ENCODE assay signal across 1 cellular context in genomic region chr9:101440714-101441230, GRCh38.
TF ChIP-seq lines count a peak whose summit lies in the region.

No MANE protein-coding gene starts in this region.

TF ChIP-seq in HepG2, 621 proteins besides CTCF, POLR2A, EP300 and RAD21 (continued from another document and continues in another):
- TF ChIP-seq ARID5B (CRISPR knock-in tag; IDR thresholded peaks at IDR 0.05): peak; percentile 36; the same call in 1 of the 2 replicates
- no peak for TF ChIP-seq ZNF737 (CRISPR knock-in tag; IDR thresholded peaks at IDR 0.05; ENCODE audit: borderline replicate concordance)
- no peak for TF ChIP-seq ZNF781 (CRISPR knock-in tag; IDR thresholded peaks at IDR 0.05; ENCODE audit: borderline replicate concordance, not compliant biosample characterization)
- TF ChIP-seq ZNF644 (CRISPR knock-in tag; IDR thresholded peaks at IDR 0.05; ENCODE audit: low read depth): peak; percentile 41; the same call in 1 of the 2 replicates
- TF ChIP-seq RELA (CRISPR knock-in tag; IDR thresholded peaks at IDR 0.05): no peak
- TF ChIP-seq NR2F2 (IDR thresholded peaks at IDR 0.05; ENCODE audit: borderline replicate concordance, low read depth): no peak
- no peak for TF ChIP-seq ZNF460 (CRISPR knock-in tag; IDR thresholded peaks at IDR 0.05; ENCODE audit: borderline replicate concordance)
- TF ChIP-seq MTF2 (CRISPR knock-in tag; IDR thresholded peaks at IDR 0.05; ENCODE audit: borderline replicate concordance): no peak
- TF ChIP-seq MED13 (CRISPR knock-in tag; IDR thresholded peaks at IDR 0.05): 0 out of 2 replicates have a peak, but pooled peaks have one; percentile 66
- no peak for TF ChIP-seq SMAD9 (CRISPR knock-in tag; IDR thresholded peaks at IDR 0.05)
- TF ChIP-seq BCL3 (CRISPR knock-in tag; IDR thresholded peaks at IDR 0.05): no peak
- no peak for TF ChIP-seq ZNF746 (CRISPR knock-in tag; IDR thresholded peaks at IDR 0.05)
- no peak for TF ChIP-seq ZFP41 (CRISPR knock-in tag; IDR thresholded peaks at IDR 0.05; ENCODE audit: borderline replicate concordance)
- no peak for TF ChIP-seq HMG20A (CRISPR knock-in tag; IDR thresholded peaks at IDR 0.05; ENCODE audit: borderline replicate concordance)
- no peak for TF ChIP-seq BATF2 (CRISPR knock-in tag; IDR thresholded peaks at IDR 0.05)
- peak; percentile 51 to 59; a peak in 3 of 4 replicates for TF ChIP-seq MAFK (conservative IDR thresholded peaks at IDR 0.05 in 1 of 2, IDR thresholded peaks at IDR 0.05 in 1 of 2; ENCODE audit: low read length in 2 of 2)
- no peak for TF ChIP-seq MLXIP (CRISPR knock-in tag; IDR thresholded peaks at IDR 0.05; ENCODE audit: borderline replicate concordance)
- no peak for TF ChIP-seq SOX6 (IDR thresholded peaks at IDR 0.05)
- peak; percentile 77 for TF ChIP-seq SOX6 (CRISPR knock-in tag; IDR thresholded peaks at IDR 0.05)
- no peak for TF ChIP-seq STAT5B (CRISPR knock-in tag; IDR thresholded peaks at IDR 0.05)
- no peak for TF ChIP-seq ZNF891 (CRISPR knock-in tag; IDR thresholded peaks at IDR 0.05)
- TF ChIP-seq ZNF557 (CRISPR knock-in tag; IDR thresholded peaks at IDR 0.05): no peak
- no peak for TF ChIP-seq PTBP1 (IDR thresholded peaks at IDR 0.05; ENCODE audit: low read depth, low read length, poor library complexity, severe bottlenecking)
- TF ChIP-seq RXRB (CRISPR knock-in tag; IDR thresholded peaks at IDR 0.05; ENCODE audit: borderline replicate concordance): no peak
- TF ChIP-seq ZNF451 (CRISPR knock-in tag; IDR thresholded peaks at IDR 0.05): no peak
- no peak for TF ChIP-seq ZBTB46 (CRISPR knock-in tag; IDR thresholded peaks at IDR 0.05; ENCODE audit: borderline replicate concordance)
- 0 out of 2 replicates have a peak, but pooled peaks have one; percentile 41 for TF ChIP-seq ZNF264 (CRISPR knock-in tag; IDR thresholded peaks at IDR 0.05)
- TF ChIP-seq SIX1 (CRISPR knock-in tag; IDR thresholded peaks at IDR 0.05; ENCODE audit: borderline replicate concordance): no peak
- TF ChIP-seq ZNF337 (CRISPR knock-in tag; IDR thresholded peaks at IDR 0.05; ENCODE audit: borderline replicate concordance, low read depth): no peak
- peak; percentile 54; the same call in 1 of the 2 replicates for TF ChIP-seq NCOR1 (IDR thresholded peaks at IDR 0.05; ENCODE audit: borderline replicate concordance, low read length)
- no peak; the same call in 1 of the 2 replicates for TF ChIP-seq ZFX (CRISPR knock-in tag; IDR thresholded peaks at IDR 0.05; ENCODE audit: low read depth)
- TF ChIP-seq NCOA1 (CRISPR knock-in tag; IDR thresholded peaks at IDR 0.05): no peak
- TF ChIP-seq AKAP8 (CRISPR knock-in tag; IDR thresholded peaks at IDR 0.05): no peak
- TF ChIP-seq ELF3 (CRISPR knock-in tag; IDR thresholded peaks at IDR 0.05): peak; percentile 52; the same call in 1 of the 2 replicates
- peak; percentile 55 for TF ChIP-seq ASH2L (IDR thresholded peaks at IDR 0.05; ENCODE audit: insufficient read length, low read depth, low read length)
- TF ChIP-seq HMG20B (CRISPR knock-in tag; conservative IDR thresholded peaks at IDR 0.05): no peak
- no peak for TF ChIP-seq SNRNP70 (IDR thresholded peaks at IDR 0.05; ENCODE audit: low read depth, low read length)
- no peak for TF ChIP-seq ZNF7 (CRISPR knock-in tag; IDR thresholded peaks at IDR 0.05)
- TF ChIP-seq ZNF782 (CRISPR knock-in tag; IDR thresholded peaks at IDR 0.05; ENCODE audit: borderline replicate concordance): no peak
- no peak for TF ChIP-seq TERF1 (CRISPR knock-in tag; IDR thresholded peaks at IDR 0.05)
- no peak for TF ChIP-seq HMGXB4 (CRISPR knock-in tag; IDR thresholded peaks at IDR 0.05; ENCODE audit: borderline replicate concordance in 1 of 2, low read depth in 1 of 2)
- TF ChIP-seq GATA4 (IDR thresholded peaks at IDR 0.05; ENCODE audit: borderline replicate concordance, low read depth): no peak
- 0 out of 2 replicates have a peak, but pooled peaks have one; percentile 31 for TF ChIP-seq KAT7 (CRISPR knock-in tag; IDR thresholded peaks at IDR 0.05; ENCODE audit: borderline replicate concordance)
- no peak for TF ChIP-seq IRX3 (CRISPR knock-in tag; IDR thresholded peaks at IDR 0.05; ENCODE audit: borderline replicate concordance, low read depth)
- TF ChIP-seq ZNF879 (CRISPR knock-in tag; IDR thresholded peaks at IDR 0.05): no peak
- TF ChIP-seq NFE2 (CRISPR knock-in tag; IDR thresholded peaks at IDR 0.05): no peak
- no peak for TF ChIP-seq GPBP1L1 (CRISPR knock-in tag; IDR thresholded peaks at IDR 0.05)
- no peak for TF ChIP-seq ZNF740 (CRISPR knock-in tag; IDR thresholded peaks at IDR 0.05)
- TF ChIP-seq ZNF776 (CRISPR knock-in tag; IDR thresholded peaks at IDR 0.05): no peak
- TF ChIP-seq MAFG (CRISPR knock-in tag; IDR thresholded peaks at IDR 0.05): no peak
